In genomic region chr10:12405342-12406320, GRCh38 we compare ENCODE assay signal across 1 cellular context.
TF ChIP-seq lines count a peak whose summit lies in the region.

No MANE protein-coding gene starts in this region.

TF ChIP-seq in liver, 16 proteins besides CTCF, POLR2A, EP300 and RAD21 (continued from another document):
- no peak for TF ChIP-seq HNF4G (IDR thresholded peaks at IDR 0.05)
- TF ChIP-seq YY1 (IDR thresholded peaks at IDR 0.05), result peak; percentile 73
- no peak for TF ChIP-seq REST (IDR thresholded peaks at IDR 0.05)
- peak; percentile 71 for TF ChIP-seq FOXA2 (IDR thresholded peaks at IDR 0.05)
- peak in 1 of 2 donors; percentile 15 for TF ChIP-seq GABPA (IDR thresholded peaks at IDR 0.05 in 1 of 2, conservative IDR thresholded peaks at IDR 0.05 in 1 of 2)
- peak; percentile 61 for TF ChIP-seq FOXA1 (IDR thresholded peaks at IDR 0.05)
- peak in 1 of 2 donors; percentile 53 for TF ChIP-seq JUND (IDR thresholded peaks at IDR 0.05)
- no peak for TF ChIP-seq ATF3 (IDR thresholded peaks at IDR 0.05)
- peak; percentile 72 for TF ChIP-seq ZBTB33 (IDR thresholded peaks at IDR 0.05)
